Comparison of ENCODE assay signal across 1 cellular context in the genomic region with DNA sequence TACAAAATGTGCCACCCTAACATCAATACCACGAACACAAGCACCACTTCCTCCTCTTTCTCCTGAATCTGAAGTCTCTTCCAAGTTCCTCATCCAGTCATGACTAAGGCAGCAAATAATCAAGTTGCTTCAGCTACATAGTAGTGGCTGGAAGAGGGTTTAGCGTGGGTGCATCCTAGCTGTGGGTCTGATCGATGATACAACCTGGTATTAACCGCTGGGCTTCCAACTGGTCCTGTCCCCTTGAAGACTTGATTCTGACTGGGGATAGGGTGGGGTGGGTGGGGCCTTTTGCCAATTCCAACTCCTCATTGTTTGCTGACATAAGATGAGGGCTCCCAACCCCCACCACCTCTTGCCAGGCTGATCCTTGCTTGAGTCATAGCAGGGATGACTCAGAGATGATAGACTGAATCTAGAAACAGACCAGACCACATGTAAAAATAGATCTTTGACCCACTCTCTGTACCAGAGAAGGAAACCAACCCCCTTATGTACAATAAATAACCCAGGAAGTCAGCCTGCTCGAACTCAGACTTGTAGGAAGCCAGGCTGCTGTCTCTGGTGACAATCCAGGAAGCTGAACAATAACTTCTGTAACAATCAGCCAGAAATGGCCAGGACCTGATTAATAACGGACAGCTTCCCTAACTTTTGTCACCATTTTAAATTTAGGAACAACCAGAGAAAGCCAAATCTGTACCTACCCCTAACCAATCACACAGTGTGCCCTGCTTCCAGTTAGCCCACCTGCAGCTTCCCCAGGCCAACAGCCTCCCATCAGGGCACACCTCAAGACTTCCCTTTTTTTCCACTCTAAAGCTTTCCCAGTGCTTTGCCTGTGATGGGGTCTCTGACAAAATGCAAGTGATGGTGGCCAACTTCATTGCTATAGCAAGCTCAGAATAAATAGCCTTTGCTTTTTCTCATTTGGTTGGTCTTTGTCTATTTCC.
TF ChIP-seq lines count a peak whose summit lies in the region.

No MANE protein-coding gene starts in this region.

TF ChIP-seq in GM12878, 131 proteins besides CTCF, POLR2A, EP300 and RAD21 (continued from another document and continues in another):
- TF ChIP-seq, protein P1, sequence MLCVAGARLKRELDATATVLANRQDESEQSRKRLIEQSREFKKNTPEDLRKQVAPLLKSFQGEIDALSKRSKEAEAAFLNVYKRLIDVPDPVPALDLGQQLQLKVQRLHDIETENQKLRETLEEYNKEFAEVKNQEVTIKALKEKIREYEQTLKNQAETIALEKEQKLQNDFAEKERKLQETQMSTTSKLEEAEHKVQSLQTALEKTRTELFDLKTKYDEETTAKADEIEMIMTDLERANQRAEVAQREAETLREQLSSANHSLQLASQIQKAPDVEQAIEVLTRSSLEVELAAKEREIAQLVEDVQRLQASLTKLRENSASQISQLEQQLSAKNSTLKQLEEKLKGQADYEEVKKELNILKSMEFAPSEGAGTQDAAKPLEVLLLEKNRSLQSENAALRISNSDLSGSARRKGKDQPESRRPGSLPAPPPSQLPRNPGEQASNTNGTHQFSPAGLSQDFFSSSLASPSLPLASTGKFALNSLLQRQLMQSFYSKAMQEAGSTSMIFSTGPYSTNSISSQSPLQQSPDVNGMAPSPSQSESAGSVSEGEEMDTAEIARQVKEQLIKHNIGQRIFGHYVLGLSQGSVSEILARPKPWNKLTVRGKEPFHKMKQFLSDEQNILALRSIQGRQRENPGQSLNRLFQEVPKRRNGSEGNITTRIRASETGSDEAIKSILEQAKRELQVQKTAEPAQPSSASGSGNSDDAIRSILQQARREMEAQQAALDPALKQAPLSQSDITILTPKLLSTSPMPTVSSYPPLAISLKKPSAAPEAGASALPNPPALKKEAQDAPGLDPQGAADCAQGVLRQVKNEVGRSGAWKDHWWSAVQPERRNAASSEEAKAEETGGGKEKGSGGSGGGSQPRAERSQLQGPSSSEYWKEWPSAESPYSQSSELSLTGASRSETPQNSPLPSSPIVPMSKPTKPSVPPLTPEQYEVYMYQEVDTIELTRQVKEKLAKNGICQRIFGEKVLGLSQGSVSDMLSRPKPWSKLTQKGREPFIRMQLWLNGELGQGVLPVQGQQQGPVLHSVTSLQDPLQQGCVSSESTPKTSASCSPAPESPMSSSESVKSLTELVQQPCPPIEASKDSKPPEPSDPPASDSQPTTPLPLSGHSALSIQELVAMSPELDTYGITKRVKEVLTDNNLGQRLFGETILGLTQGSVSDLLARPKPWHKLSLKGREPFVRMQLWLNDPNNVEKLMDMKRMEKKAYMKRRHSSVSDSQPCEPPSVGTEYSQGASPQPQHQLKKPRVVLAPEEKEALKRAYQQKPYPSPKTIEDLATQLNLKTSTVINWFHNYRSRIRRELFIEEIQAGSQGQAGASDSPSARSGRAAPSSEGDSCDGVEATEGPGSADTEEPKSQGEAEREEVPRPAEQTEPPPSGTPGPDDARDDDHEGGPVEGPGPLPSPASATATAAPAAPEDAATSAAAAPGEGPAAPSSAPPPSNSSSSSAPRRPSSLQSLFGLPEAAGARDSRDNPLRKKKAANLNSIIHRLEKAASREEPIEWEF (IDR thresholded peaks at IDR 0.05; ENCODE audit: insufficient replicate concordance, low read depth, low read length), result no peak
- peak; percentile 38; the same call in 1 of the 2 replicates for TF ChIP-seq MTA2 (IDR thresholded peaks at IDR 0.05; ENCODE audit: low read depth)
- TF ChIP-seq CBFB (IDR thresholded peaks at IDR 0.05; ENCODE audit: low read depth), result peak; percentile 64; the same call in 1 of the 2 replicates
- no peak for TF ChIP-seq ZSCAN29 (IDR thresholded peaks at IDR 0.05)
- TF ChIP-seq, protein P2, sequence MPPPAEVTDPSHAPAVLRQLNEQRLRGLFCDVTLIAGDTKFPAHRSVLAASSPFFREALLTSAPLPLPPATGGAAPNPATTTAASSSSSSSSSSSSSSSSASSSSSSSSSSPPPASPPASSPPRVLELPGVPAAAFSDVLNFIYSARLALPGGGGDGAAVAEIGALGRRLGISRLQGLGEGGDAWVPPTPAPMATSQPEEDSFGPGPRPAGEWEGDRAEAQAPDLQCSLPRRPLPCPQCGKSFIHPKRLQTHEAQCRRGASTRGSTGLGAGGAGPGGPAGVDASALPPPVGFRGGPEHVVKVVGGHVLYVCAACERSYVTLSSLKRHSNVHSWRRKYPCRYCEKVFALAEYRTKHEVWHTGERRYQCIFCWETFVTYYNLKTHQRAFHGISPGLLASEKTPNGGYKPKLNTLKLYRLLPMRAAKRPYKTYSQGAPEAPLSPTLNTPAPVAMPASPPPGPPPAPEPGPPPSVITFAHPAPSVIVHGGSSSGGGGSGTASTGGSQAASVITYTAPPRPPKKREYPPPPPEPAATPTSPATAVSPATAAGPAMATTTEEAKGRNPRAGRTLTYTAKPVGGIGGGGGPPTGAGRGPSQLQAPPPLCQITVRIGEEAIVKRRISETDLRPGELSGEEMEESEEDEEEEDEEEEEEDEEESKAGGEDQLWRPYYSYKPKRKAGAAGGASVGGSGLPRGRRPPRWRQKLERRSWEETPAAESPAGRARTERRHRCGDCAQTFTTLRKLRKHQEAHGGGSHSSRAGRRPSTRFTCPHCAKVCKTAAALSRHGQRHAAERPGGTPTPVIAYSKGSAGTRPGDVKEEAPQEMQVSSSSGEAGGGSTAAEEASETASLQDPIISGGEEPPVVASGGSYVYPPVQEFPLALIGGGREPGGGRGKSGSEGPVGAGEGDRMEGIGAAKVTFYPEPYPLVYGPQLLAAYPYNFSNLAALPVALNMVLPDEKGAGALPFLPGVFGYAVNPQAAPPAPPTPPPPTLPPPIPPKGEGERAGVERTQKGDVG (CRISPR knock-in tag; IDR thresholded peaks at IDR 0.05), result no peak
- TF ChIP-seq CEBPB (IDR thresholded peaks at IDR 0.05; ENCODE audit: borderline replicate concordance in 1 of 2, low read depth in 2 of 2, low read length in 2 of 2), result no peak
- no peak for TF ChIP-seq SIN3A (IDR thresholded peaks at IDR 0.05; ENCODE audit: low read depth, low read length)
- TF ChIP-seq ASH2L (IDR thresholded peaks at IDR 0.05; ENCODE audit: borderline replicate concordance, low read depth), result 0 out of 2 replicates have a peak, but pooled peaks have one; percentile 35
- peak; percentile 48; the same call in 1 of the 2 replicates for TF ChIP-seq FOXK2 (IDR thresholded peaks at IDR 0.05)
- TF ChIP-seq CREM (IDR thresholded peaks at IDR 0.05; ENCODE audit: low read depth), result peak; percentile 81
- TF ChIP-seq, protein P3, sequence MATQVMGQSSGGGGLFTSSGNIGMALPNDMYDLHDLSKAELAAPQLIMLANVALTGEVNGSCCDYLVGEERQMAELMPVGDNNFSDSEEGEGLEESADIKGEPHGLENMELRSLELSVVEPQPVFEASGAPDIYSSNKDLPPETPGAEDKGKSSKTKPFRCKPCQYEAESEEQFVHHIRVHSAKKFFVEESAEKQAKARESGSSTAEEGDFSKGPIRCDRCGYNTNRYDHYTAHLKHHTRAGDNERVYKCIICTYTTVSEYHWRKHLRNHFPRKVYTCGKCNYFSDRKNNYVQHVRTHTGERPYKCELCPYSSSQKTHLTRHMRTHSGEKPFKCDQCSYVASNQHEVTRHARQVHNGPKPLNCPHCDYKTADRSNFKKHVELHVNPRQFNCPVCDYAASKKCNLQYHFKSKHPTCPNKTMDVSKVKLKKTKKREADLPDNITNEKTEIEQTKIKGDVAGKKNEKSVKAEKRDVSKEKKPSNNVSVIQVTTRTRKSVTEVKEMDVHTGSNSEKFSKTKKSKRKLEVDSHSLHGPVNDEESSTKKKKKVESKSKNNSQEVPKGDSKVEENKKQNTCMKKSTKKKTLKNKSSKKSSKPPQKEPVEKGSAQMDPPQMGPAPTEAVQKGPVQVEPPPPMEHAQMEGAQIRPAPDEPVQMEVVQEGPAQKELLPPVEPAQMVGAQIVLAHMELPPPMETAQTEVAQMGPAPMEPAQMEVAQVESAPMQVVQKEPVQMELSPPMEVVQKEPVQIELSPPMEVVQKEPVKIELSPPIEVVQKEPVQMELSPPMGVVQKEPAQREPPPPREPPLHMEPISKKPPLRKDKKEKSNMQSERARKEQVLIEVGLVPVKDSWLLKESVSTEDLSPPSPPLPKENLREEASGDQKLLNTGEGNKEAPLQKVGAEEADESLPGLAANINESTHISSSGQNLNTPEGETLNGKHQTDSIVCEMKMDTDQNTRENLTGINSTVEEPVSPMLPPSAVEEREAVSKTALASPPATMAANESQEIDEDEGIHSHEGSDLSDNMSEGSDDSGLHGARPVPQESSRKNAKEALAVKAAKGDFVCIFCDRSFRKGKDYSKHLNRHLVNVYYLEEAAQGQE (IDR thresholded peaks at IDR 0.05; ENCODE audit: low read depth, low read length), result 0 out of 2 replicates have a peak, but pooled peaks have one; percentile 42
- TF ChIP-seq, protein P4, sequence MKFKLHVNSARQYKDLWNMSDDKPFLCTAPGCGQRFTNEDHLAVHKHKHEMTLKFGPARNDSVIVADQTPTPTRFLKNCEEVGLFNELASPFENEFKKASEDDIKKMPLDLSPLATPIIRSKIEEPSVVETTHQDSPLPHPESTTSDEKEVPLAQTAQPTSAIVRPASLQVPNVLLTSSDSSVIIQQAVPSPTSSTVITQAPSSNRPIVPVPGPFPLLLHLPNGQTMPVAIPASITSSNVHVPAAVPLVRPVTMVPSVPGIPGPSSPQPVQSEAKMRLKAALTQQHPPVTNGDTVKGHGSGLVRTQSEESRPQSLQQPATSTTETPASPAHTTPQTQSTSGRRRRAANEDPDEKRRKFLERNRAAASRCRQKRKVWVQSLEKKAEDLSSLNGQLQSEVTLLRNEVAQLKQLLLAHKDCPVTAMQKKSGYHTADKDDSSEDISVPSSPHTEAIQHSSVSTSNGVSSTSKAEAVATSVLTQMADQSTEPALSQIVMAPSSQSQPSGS (IDR thresholded peaks at IDR 0.05; ENCODE audit: low read length), result peak; percentile 89
- 0 out of 2 replicates have a peak, but pooled peaks have one; percentile 45 for TF ChIP-seq STAT3 (IDR thresholded peaks at IDR 0.05; ENCODE audit: low read depth, low read length)
- TF ChIP-seq YY1 (IDR thresholded peaks at IDR 0.05; ENCODE audit: low read depth, low read length), result peak; percentile 16; the same call in 1 of the 2 replicates
- TF ChIP-seq, protein P5, sequence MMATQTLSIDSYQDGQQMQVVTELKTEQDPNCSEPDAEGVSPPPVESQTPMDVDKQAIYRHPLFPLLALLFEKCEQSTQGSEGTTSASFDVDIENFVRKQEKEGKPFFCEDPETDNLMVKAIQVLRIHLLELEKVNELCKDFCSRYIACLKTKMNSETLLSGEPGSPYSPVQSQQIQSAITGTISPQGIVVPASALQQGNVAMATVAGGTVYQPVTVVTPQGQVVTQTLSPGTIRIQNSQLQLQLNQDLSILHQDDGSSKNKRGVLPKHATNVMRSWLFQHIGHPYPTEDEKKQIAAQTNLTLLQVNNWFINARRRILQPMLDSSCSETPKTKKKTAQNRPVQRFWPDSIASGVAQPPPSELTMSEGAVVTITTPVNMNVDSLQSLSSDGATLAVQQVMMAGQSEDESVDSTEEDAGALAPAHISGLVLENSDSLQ (IDR thresholded peaks at IDR 0.05), result peak; percentile 40; the same call in 1 of the 2 replicates
- TF ChIP-seq MYB (IDR thresholded peaks at IDR 0.05; ENCODE audit: borderline replicate concordance, low read depth, low read length), result no peak
- TF ChIP-seq BCL11A (IDR thresholded peaks at IDR 0.05; ENCODE audit: low read depth, low read length), result peak; percentile 75; the same call in 1 of the 2 replicates
- no peak for TF ChIP-seq HCFC1 (IDR thresholded peaks at IDR 0.05; ENCODE audit: low read length)
- TF ChIP-seq, protein P6, sequence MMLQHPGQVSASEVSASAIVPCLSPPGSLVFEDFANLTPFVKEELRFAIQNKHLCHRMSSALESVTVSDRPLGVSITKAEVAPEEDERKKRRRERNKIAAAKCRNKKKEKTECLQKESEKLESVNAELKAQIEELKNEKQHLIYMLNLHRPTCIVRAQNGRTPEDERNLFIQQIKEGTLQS (IDR thresholded peaks at IDR 0.05; ENCODE audit: borderline replicate concordance, extremely low read depth, low read depth, low read length), result 0 out of 2 replicates have a peak, but pooled peaks have one; percentile 5
- TF ChIP-seq FOXM1 (IDR thresholded peaks at IDR 0.05; ENCODE audit: low read depth, low read length), result peak; percentile 78; the same call in 1 of the 2 replicates
- no peak for TF ChIP-seq PAX8 (IDR thresholded peaks at IDR 0.05)
- peak; percentile 85 for TF ChIP-seq CBX5 (IDR thresholded peaks at IDR 0.05; ENCODE audit: low read depth)
- 0 out of 2 replicates have a peak, but pooled peaks have one; percentile 48 for TF ChIP-seq GABPA (IDR thresholded peaks at IDR 0.05; ENCODE audit: low read depth)
- TF ChIP-seq NBN (IDR thresholded peaks at IDR 0.05), result no peak
- peak; percentile 70 for TF ChIP-seq CREB1 (IDR thresholded peaks at IDR 0.05; ENCODE audit: low read depth)
- TF ChIP-seq IRF4 (IDR thresholded peaks at IDR 0.05; ENCODE audit: low read depth, low read length), result peak; percentile 70
- TF ChIP-seq JUNB (IDR thresholded peaks at IDR 0.05), result peak; percentile 89
- no peak for TF ChIP-seq POU2F2 (IDR thresholded peaks at IDR 0.05; ENCODE audit: borderline replicate concordance, low read depth, low read length)
- 0 out of 4 replicates have a peak, but pooled peaks have one; percentile 6 to 15 for TF ChIP-seq BHLHE40 (IDR thresholded peaks at IDR 0.05; ENCODE audit: borderline replicate concordance in 1 of 2, low read depth in 2 of 2, low read length in 1 of 2)
- TF ChIP-seq SPI1 (IDR thresholded peaks at IDR 0.05; ENCODE audit: borderline replicate concordance, insufficient read depth, low read depth, low read length), result peak; percentile 40; the same call in 1 of the 2 replicates
- TF ChIP-seq MTA3 (IDR thresholded peaks at IDR 0.05; ENCODE audit: borderline replicate concordance, low read length), result peak; percentile 52; the same call in 1 of the 2 replicates
- no peak for TF ChIP-seq SRF (IDR thresholded peaks at IDR 0.05; ENCODE audit: low read depth in 2 of 2, low read length in 2 of 2)
- TF ChIP-seq SUPT20H (IDR thresholded peaks at IDR 0.05; ENCODE audit: borderline replicate concordance, control insufficient read depth, low read depth, low read length), result no peak
- no peak for TF ChIP-seq SMARCA5 (IDR thresholded peaks at IDR 0.05)
- TF ChIP-seq, protein P7, sequence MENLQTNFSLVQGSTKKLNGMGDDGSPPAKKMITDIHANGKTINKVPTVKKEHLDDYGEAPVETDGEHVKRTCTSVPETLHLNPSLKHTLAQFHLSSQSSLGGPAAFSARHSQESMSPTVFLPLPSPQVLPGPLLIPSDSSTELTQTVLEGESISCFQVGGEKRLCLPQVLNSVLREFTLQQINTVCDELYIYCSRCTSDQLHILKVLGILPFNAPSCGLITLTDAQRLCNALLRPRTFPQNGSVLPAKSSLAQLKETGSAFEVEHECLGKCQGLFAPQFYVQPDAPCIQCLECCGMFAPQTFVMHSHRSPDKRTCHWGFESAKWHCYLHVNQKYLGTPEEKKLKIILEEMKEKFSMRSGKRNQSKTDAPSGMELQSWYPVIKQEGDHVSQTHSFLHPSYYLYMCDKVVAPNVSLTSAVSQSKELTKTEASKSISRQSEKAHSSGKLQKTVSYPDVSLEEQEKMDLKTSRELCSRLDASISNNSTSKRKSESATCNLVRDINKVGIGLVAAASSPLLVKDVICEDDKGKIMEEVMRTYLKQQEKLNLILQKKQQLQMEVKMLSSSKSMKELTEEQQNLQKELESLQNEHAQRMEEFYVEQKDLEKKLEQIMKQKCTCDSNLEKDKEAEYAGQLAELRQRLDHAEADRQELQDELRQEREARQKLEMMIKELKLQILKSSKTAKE (IDR thresholded peaks at IDR 0.05; ENCODE audit: low read depth, poor library complexity, severe bottlenecking), result peak; percentile 76
- peak; percentile 99 for TF ChIP-seq MEF2A (IDR thresholded peaks at IDR 0.05; ENCODE audit: insufficient read depth, low read depth, low read length)
